ENCODE assay signal across 9 cellular contexts in the genomic region with DNA sequence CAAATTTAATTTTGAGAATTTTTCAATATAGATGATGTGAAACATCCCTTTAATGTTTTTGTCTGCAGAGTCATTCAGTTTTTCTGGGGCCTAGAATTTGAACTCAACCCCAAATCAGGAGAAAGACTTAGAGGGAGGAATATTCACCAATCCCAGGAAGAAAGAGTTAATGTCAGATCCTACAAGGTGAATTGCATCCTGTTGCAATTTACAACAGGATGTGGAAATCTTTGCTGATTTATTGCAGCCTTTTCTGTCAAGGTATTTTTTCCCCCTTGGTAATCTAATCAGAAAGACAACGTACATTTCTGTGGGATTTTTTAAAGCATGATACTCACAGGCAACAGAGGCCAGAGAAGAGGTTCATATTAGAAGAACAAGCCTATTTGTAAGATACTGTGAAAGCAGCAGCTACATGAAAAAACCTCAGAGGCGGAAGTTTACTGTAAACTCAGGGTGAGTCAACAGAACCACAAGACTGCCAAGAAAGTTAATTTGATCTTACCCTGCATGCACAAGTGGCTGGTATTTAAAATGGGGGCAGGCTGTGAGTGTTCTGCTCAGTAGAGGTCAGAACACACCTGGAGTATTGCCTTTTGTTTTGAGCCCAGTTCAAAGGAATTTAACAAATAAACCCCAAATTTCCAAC.
DNase-seq lines count a peak whose midpoint lies in the region; ATAC-seq and TF ChIP-seq lines count a peak whose summit lies in the region.
"Had no signal": no experiment of that assay in that cellular context is flagged by ENCODE, and none has a peak within 500 bp of the region (broad histone marks: within the 10 kb centered on the region; RNA-seq: fewer than 3 reads in every experiment).

No MANE protein-coding gene starts in this region.

- no peaks in the 10 kb centered on the region for H3K36me3 ChIP-seq in HUES64 (ENCODE audit: insufficient read depth, low read length)
- no peaks in the 10 kb centered on the region for H3K36me3 ChIP-seq in mesendoderm (ENCODE audit: control insufficient read depth, insufficient read depth, low read length)
- no peaks in the 10 kb centered on the region for H3K36me3 ChIP-seq in upper lobe of left lung

- peaks cover 5% of the 10 kb centered on the region; the same call in 1 of the 2 replicates for H3K9me3 ChIP-seq in HUES64 (ENCODE audit: insufficient read depth, low read depth, low read length)
- H3K9me3 ChIP-seq in upper lobe of left lung = no peaks in the 10 kb centered on the region

- H3K79me2 ChIP-seq in mesendoderm (ENCODE audit: control insufficient read depth, insufficient read depth, low read length) = no peaks in the 10 kb centered on the region

- H3K56ac ChIP-seq in mesendoderm (ENCODE audit: low read length) = no peak overlapping the region

- H3K18ac ChIP-seq in mesendoderm (ENCODE audit: low read length) = no peak overlapping the region

- TF ChIP-seq CTCF in upper lobe of left lung (IDR thresholded peaks at IDR 0.05) = no peak

- TF ChIP-seq EP300 in upper lobe of left lung (IDR thresholded peaks at IDR 0.05) = no peak

- H4K5ac ChIP-seq in mesendoderm (ENCODE audit: low read length) = no peak overlapping the region

- H3K4me2 ChIP-seq in mesendoderm (ENCODE audit: low read length) = no peak overlapping the region

- H3K79me1 ChIP-seq in mesendoderm (ENCODE audit: low read length) = no peaks in the 10 kb centered on the region

- peak overlapping the region; percentile 56; the same call in 1 of the 2 replicates for H3K27ac ChIP-seq in HUES64 (ENCODE audit: low read depth, low read length)
- H3K27ac ChIP-seq in mesendoderm (ENCODE audit: low read depth, low read length) = peak overlapping the region; percentile 37
- H3K27ac ChIP-seq in upper lobe of left lung = no peak overlapping the region

- H3K4me1 ChIP-seq in HUES64 (ENCODE audit: insufficient read depth, low read length) = peaks cover 26% of the 10 kb centered on the region
- H3K4me1 ChIP-seq in mesendoderm (ENCODE audit: control insufficient read depth, low read depth, low read length) = no peaks in the 10 kb centered on the region
- H3K4me1 ChIP-seq in upper lobe of left lung = no peaks in the 10 kb centered on the region

- H3K27me3 ChIP-seq in HUES64 (ENCODE audit: insufficient read depth, low read length) (no peaks in the 10 kb centered on the region), mesendoderm (ENCODE audit: insufficient read depth, low read length, poor library complexity) (no peaks in the 10 kb centered on the region), upper lobe of left lung (no peaks in the 10 kb centered on the region)

- H2BK120ac ChIP-seq in mesendoderm (ENCODE audit: low read depth, low read length) = no peak overlapping the region

- H2BK15ac ChIP-seq in mesendoderm (replicated peaks; ENCODE audit: low read depth) = no peak overlapping the region

- H4K8ac ChIP-seq in mesendoderm (ENCODE audit: low read depth, low read length) = no peak overlapping the region

- H3K9ac ChIP-seq in HUES64 (ENCODE audit: low read depth, low read length) (no peak overlapping the region), mesendoderm (ENCODE audit: low read length) (no peak overlapping the region)

- H3K4me3 ChIP-seq in HUES64 (ENCODE audit: low read length) (no peak overlapping the region), mesendoderm (ENCODE audit: low read length) (no peak overlapping the region), upper lobe of left lung (no peak overlapping the region)

- DNase-seq in COLO829 (ENCODE audit: low spot score) (peak; percentile 59), mesendoderm (peak; percentile 64), upper lobe of left lung (no peak), NCI-H524 treated with DMSO at 0.1 percent for 48 hours (lab: John Stamatoyannopoulos, UW) (no peak)
- peak; percentile 10 for DNase-seq in activated gamma-delta T cell treated with anti-CD3 and anti-CD28 coated beads, Interleukin-2, amount 50 U/mL, for 16 hours (ENCODE audit: low read depth)
- DNase-seq: NCI-H526 treated with DMSO at 0.1 percent for 48 hours had no signal

- H2BK5ac ChIP-seq in mesendoderm (ENCODE audit: low read length) = no peak overlapping the region

- 85% methylated on average over 2 of the region's 2 CpGs for WGBS in HUES64
- no CpG with 5 or more reads among the region's 2 CpGs for WGBS in mesendoderm (ENCODE audit: extremely low coverage, insufficient coverage, low lambda C conversion rate)
- 56 to 60% methylated on average over 2 of the region's 2 CpGs for WGBS in upper lobe of left lung, 2 donors

- no peak overlapping the region for H3K23ac ChIP-seq in mesendoderm (ENCODE audit: low read length)

- no peak overlapping the region for H2AK5ac ChIP-seq in mesendoderm (ENCODE audit: low read length)

- TF ChIP-seq POLR2A in upper lobe of left lung (IDR thresholded peaks at IDR 0.05) = no peak

- no peak for ATAC-seq in upper lobe of left lung (ENCODE audit: low FRiP score in 2 of 2)
- ATAC-seq in GM19023 (IDR thresholded peaks at IDR 0.05; ENCODE audit: unreplicated experiment) = no peak
- no peak for ATAC-seq in GM21360 (IDR thresholded peaks at IDR 0.05; ENCODE audit: unreplicated experiment)

- peak overlapping the region; percentile 68 for H3K4ac ChIP-seq in mesendoderm (ENCODE audit: low read depth, low read length)

Comparison
In these comparisons a context has a peak if more than half of its experiments do, and no peak if none do; other contexts are left out.
1. DNase-seq: peak in COLO829 (single experiment), activated gamma-delta T cell treated with anti-CD3 and anti-CD28 coated beads, Interleukin-2, amount 50 U/mL, for 16 hours (single experiment) and mesendoderm (single experiment); none in upper lobe of left lung (0 of 2) and NCI-H524 treated with DMSO at 0.1 percent for 48 hours (single experiment).
2. H3K27ac ChIP-seq: peak in HUES64 (single experiment) and mesendoderm (single experiment); none in upper lobe of left lung (0 of 4).